8 cellular contexts compared by ENCODE assay signal in the genomic region with DNA sequence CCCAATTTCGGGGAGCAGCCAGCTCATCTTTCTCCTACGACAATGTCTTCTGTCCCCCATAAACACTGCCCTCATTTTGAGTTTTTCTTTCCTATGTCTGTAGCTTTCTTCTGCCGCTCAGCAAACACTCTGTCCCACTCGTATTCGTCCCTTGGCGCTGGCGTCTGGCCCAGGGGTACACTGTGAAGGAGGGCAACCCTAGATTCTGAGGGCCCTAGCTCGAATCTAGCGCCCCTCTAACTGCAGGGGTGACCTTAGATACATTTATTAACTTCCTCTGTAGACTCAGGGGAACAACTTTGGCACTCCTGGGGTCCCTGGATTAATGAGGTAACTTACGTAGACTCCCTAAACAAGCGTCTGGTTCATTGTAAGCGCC. TPM values are rescaled to one million over a fixed set of nuclear protein-coding genes. Genes with fewer than 3 reads are reported as not detected.
DNase-seq lines count a peak whose midpoint lies in the region; ATAC-seq, FAIRE-seq and TF ChIP-seq lines count a peak whose summit lies in the region.

No MANE protein-coding gene starts in this region.

- no peak for TF ChIP-seq POLR2A in A549 (IDR thresholded peaks at IDR 0.05; ENCODE audit: low read length)
- TF ChIP-seq POLR2A in vagina (IDR thresholded peaks at IDR 0.05): no peak

- no peak for TF ChIP-seq EP300 in A549 (IDR thresholded peaks at IDR 0.05)

- H3K9me3 ChIP-seq in A549: no peaks in the 10 kb centered on the region
- H3K9me3 ChIP-seq in HUES48 (ENCODE audit: control insufficient read depth, insufficient read depth, low read length): no peaks in the 10 kb centered on the region
- H3K9me3 ChIP-seq in mesenchymal stem cell (ENCODE audit: control insufficient read depth, low read length): no peaks in the 10 kb centered on the region
- no peaks in the 10 kb centered on the region for H3K9me3 ChIP-seq in vagina

- CTCF ChIA-PET in A549 (lab: Yijun Ruan, JAX): interaction anchor here (0.5 to 3.8 kb wide), 42 partner anchors 11 to 183 kb away, joined by 3 to 63 read pairs (median 4); no protein-coding TSS in a partner anchor

- in situ Hi-C loops in brain microvascular endothelial cell (cut with HindIII; ENCODE audit: low pct_ligation_motif_present, low sequenced_read_pairs): no loop called here

- no peak overlapping the region for H2BK15ac ChIP-seq in mesenchymal stem cell (ENCODE audit: low read depth, poor library complexity, severe bottlenecking)

- H3K27me3 ChIP-seq in HUES48 (ENCODE audit: control insufficient read depth, insufficient read depth, low read length): peaks cover 11% of the 10 kb centered on the region
- no peaks in the 10 kb centered on the region for H3K27me3 ChIP-seq in brain microvascular endothelial cell (replicated peaks)
- H3K27me3 ChIP-seq in mesenchymal stem cell (ENCODE audit: control insufficient read depth in 1 of 2, insufficient read depth in 1 of 2, low read length in 2 of 2): no peaks in the 10 kb centered on the region
- H3K27me3 ChIP-seq in vagina: no peaks in the 10 kb centered on the region

- H3K9ac ChIP-seq in HUES48 (ENCODE audit: low read depth, low read length): 0 out of 2 replicates have a peak overlapping the region, but pooled peaks have one; percentile 45
- peak overlapping the region; percentile 86 for H3K9ac ChIP-seq in mesenchymal stem cell (ENCODE audit: low read length)

- peak overlapping the region; percentile 72 for H3K4me2 ChIP-seq in A549
- peak overlapping the region; percentile 87 for H3K4me2 ChIP-seq in mesenchymal stem cell (ENCODE audit: low read length, poor library complexity, severe bottlenecking)

- peak overlapping the region in 1 of 2 experiments; percentile 73 for H3K4ac ChIP-seq in mesenchymal stem cell (ENCODE audit: low read depth in 1 of 2, low read length in 2 of 2)

- H3K27ac ChIP-seq in A549 (peak overlapping the region; percentile 89 to 95), HUES48 (ENCODE audit: low read depth, low read length) (no peak overlapping the region), brain microvascular endothelial cell (no peak overlapping the region), mesenchymal stem cell (ENCODE audit: low read length, poor library complexity, severe bottlenecking) (no peak overlapping the region), vagina (peak overlapping the region; percentile 97)

- H3K23ac ChIP-seq in mesenchymal stem cell (ENCODE audit: low read length in 2 of 2): no peak overlapping the region

- H2AK5ac ChIP-seq in mesenchymal stem cell (ENCODE audit: low read length, severe bottlenecking): peak overlapping the region; percentile 1

- peaks cover 4% of the 10 kb centered on the region for H3K79me1 ChIP-seq in mesenchymal stem cell (replicated peaks; ENCODE audit: low read length, poor library complexity, severe bottlenecking)

- H3K4me1 ChIP-seq in A549 (peaks cover 27% of the 10 kb centered on the region), HUES48 (ENCODE audit: control insufficient read depth, insufficient read depth, low read length) (peaks cover 6% of the 10 kb centered on the region), mesenchymal stem cell (ENCODE audit: control insufficient read depth, insufficient read depth, low read depth, low read length) (peaks cover 7% of the 10 kb centered on the region), vagina (peaks cover 27% of the 10 kb centered on the region)

- WGBS in A549 (ENCODE audit: missing lambda C conversion rate): 62% methylated on average over 12 of the region's 12 CpGs
- WGBS in mesenchymal stem cell: 47% methylated on average over 12 of the region's 12 CpGs

- H4K8ac ChIP-seq in mesenchymal stem cell (ENCODE audit: low read length): no peak overlapping the region

- no peak overlapping the region for H2BK5ac ChIP-seq in mesenchymal stem cell (ENCODE audit: low read depth, low read length, poor library complexity, severe bottlenecking)

- H4K91ac ChIP-seq in mesenchymal stem cell (ENCODE audit: low read length): no peak overlapping the region

- POLR2A ChIA-PET in A549 (lab: Yijun Ruan, JAX): no interaction called here

- H3K4me3 ChIP-seq in A549 (peak overlapping the region; percentile 92), HUES48 (ENCODE audit: low read depth, low read length) (peak overlapping the region; percentile 74), brain microvascular endothelial cell (ENCODE audit: low read depth, low read length) (peak overlapping the region; percentile 91), mesenchymal stem cell (ENCODE audit: insufficient read depth in 1 of 2, low read depth in 1 of 2, low read length in 2 of 2) (peak overlapping the region; percentile 81 to 86), vagina (peak overlapping the region; percentile 74 to 99)

- peak overlapping the region; percentile 50 to 83 for H2BK12ac ChIP-seq in mesenchymal stem cell (ENCODE audit: low read length in 2 of 2)

- no peak overlapping the region for H2BK120ac ChIP-seq in mesenchymal stem cell (ENCODE audit: low read depth, low read length)

- intact Hi-C loops in vagina (cut with DNase I): loop anchor here (5.0 to 10.0 kb wide), 2 partner anchors 57 to 170 kb away; no protein-coding TSS in a partner anchor

- ATAC-seq in A549 (no peak), HG02840 (IDR thresholded peaks at IDR 0.05; ENCODE audit: low FRiP score, unreplicated experiment) (no peak)

- no peak for DNase-seq in A549 (ENCODE audit: low read depth in 1 of 2, low spot score in 1 of 2)
- no peak for DNase-seq in brain microvascular endothelial cell
- no peak for DNase-seq in mesenchymal stem cell
- DNase-seq in vagina (ENCODE audit: extremely low spot score in 2 of 2): no peak
- no peak for DNase-seq in NCI-H1694 treated with DMSO at 0.1 percent for 48 hours (lab: John Stamatoyannopoulos, UW)
- DNase-seq in cerebellar nuclear complex (lab: John Stamatoyannopoulos, UW): no peak

- no peak for FAIRE-seq in A549 (lab: Jason Lieb, UNC)

- H2AFZ ChIP-seq in mesenchymal stem cell (ENCODE audit: low read depth, low read length): peak overlapping the region; percentile 67

- H3K36me3 ChIP-seq in HUES48 (ENCODE audit: control insufficient read depth, insufficient read depth, low read length) (no peaks in the 10 kb centered on the region), brain microvascular endothelial cell (replicated peaks) (no peaks in the 10 kb centered on the region), mesenchymal stem cell (ENCODE audit: control insufficient read depth in 1 of 2, insufficient read depth in 2 of 2, low read depth in 1 of 2, low read length in 2 of 2) (no peaks in the 10 kb centered on the region), vagina (no peaks in the 10 kb centered on the region)

- peak overlapping the region; percentile 61 to 88 for H3K18ac ChIP-seq in mesenchymal stem cell (ENCODE audit: low read depth in 1 of 2, low read length in 2 of 2)

- H3K14ac ChIP-seq in mesenchymal stem cell (ENCODE audit: low read length in 2 of 2): no peak overlapping the region

- TF ChIP-seq RAD21 in A549 (conservative IDR thresholded peaks at IDR 0.05 in 1 of 2, IDR thresholded peaks at IDR 0.05 in 1 of 2): no peak

- TF ChIP-seq CTCF in A549 (IDR thresholded peaks at IDR 0.05) (no peak), brain microvascular endothelial cell (IDR thresholded peaks at IDR 0.05; ENCODE audit: low read depth, low read length, missing control alignments) (no peak), vagina (IDR thresholded peaks at IDR 0.05) (no peak)

TF ChIP-seq in A549, 52 proteins besides CTCF, POLR2A, EP300 and RAD21 (continues in another document):
- TF ChIP-seq KDM1A (IDR thresholded peaks at IDR 0.05; ENCODE audit: low read depth): no peak
- TF ChIP-seq RARB (CRISPR knock-in tag; IDR thresholded peaks at IDR 0.05): no peak
- TF ChIP-seq, protein P1, sequence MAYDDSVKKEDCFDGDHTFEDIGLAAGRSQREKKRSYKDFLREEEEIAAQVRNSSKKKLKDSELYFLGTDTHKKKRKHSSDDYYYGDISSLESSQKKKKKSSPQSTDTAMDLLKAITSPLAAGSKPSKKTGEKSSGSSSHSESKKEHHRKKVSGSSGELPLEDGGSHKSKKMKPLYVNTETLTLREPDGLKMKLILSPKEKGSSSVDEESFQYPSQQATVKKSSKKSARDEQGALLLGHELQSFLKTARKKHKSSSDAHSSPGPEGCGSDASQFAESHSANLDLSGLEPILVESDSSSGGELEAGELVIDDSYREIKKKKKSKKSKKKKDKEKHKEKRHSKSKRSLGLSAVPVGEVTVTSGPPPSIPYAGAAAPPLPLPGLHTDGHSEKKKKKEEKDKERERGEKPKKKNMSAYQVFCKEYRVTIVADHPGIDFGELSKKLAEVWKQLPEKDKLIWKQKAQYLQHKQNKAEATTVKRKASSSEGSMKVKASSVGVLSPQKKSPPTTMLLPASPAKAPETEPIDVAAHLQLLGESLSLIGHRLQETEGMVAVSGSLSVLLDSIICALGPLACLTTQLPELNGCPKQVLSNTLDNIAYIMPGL (CRISPR knock-in tag; IDR thresholded peaks at IDR 0.05; ENCODE audit: borderline replicate concordance): no peak
- TF ChIP-seq CHD4 (IDR thresholded peaks at IDR 0.05; ENCODE audit: borderline replicate concordance): no peak
- TF ChIP-seq RFX5 (IDR thresholded peaks at IDR 0.05): no peak
- no peak for TF ChIP-seq ZFP36 (IDR thresholded peaks at IDR 0.05; ENCODE audit: borderline replicate concordance, partially characterized antibody)
- TF ChIP-seq EHF (CRISPR knock-in tag; IDR thresholded peaks at IDR 0.05): no peak
- TF ChIP-seq MYC (IDR thresholded peaks at IDR 0.05; ENCODE audit: borderline replicate concordance, low read length): no peak
- TF ChIP-seq JUNB (IDR thresholded peaks at IDR 0.05): no peak
- TF ChIP-seq SMC3 (IDR thresholded peaks at IDR 0.05): no peak
- no peak for TF ChIP-seq CEBPB (IDR thresholded peaks at IDR 0.05)
- TF ChIP-seq JUN (IDR thresholded peaks at IDR 0.05): no peak
- TF ChIP-seq ZNF302 (CRISPR knock-in tag; IDR thresholded peaks at IDR 0.05): no peak
- TF ChIP-seq HDAC2 (IDR thresholded peaks at IDR 0.05): no peak

RNA-seq across cellular contexts. Expression of a gene that starts 0.7 kb away (rescaled TPM):
- polyA plus RNA-seq in A549 (2011; rRNA removed) (16.4 and 21.9 TPM in 2 replicates), A549 (2017; fragmentation: RNase III; extraction: RNeasy Plus Mini Kit Qiagen cat#74134 plus additional on column Dnase treatment) (7.4 to 8.5 TPM (median 8.2 TPM) in 3 replicates)
- polyA plus RNA-seq in A549 (2012; cell fraction: cytosol; rRNA removed): 3.6 and 4.2 TPM in 2 replicates
- polyA plus RNA-seq in A549 (2012; cell fraction: nucleus; rRNA removed): 3.3 and 4.3 TPM in 2 replicates
- polyA minus RNA-seq in A549 (2011; rRNA and poly(A)+ RNA removed): 18.7 and 19.8 TPM in 2 replicates
- polyA plus RNA-seq in mesenchymal stem cell (2013, experiment 1 of 2): 8.2 TPM
- polyA plus RNA-seq in mesenchymal stem cell (2013, experiment 2 of 2): 7.9 TPM
- total RNA-seq in vagina: 21.4 TPM

Comparison
In these comparisons a context has a peak if more than half of its experiments do, and no peak if none do; other contexts are left out.
1. H3K27ac ChIP-seq: peak in A549 (2 of 2) and vagina (single experiment); none in HUES48 (single experiment), brain microvascular endothelial cell (single experiment) and mesenchymal stem cell (single experiment).
2. Peak in every context shown above with its lines, with median percentiles within 50 percentile points of each other: H3K4me3 ChIP-seq.